9 cellular contexts compared by ENCODE assay signal in genomic region chr19:38656171-38656981, GRCh38. TPM values are rescaled to one million over a fixed set of nuclear protein-coding genes. Genes with fewer than 3 reads are reported as not detected.
DNase-seq lines count a peak whose midpoint lies in the region; ATAC-seq and FAIRE-seq lines count a peak whose summit lies in the region.
"Had no signal": no experiment of that assay in that cellular context is flagged by ENCODE, and none has a peak within 500 bp of the region (broad histone marks: within the 10 kb centered on the region; RNA-seq: fewer than 3 reads in every experiment).

No MANE protein-coding gene starts in this region.

- peaks cover 47 to 96% (median 72%) of the 10 kb centered on the region in 4 donors for H3K4me1 Mint-ChIP-seq in CD4-positive, CD25-positive, alpha-beta regulatory T cell
- H3K4me1 Mint-ChIP-seq in naive thymus-derived CD8-positive, alpha-beta T cell: peaks cover 18 to 85% (median 49%) of the 10 kb centered on the region in 4 donors

- FAIRE-seq in RCC 7860 (lab: Jason Lieb, UNC): peak; percentile 20

- peaks cover 0 to 1% (median 0%) of the 10 kb centered on the region in 7 donors for H3K9me3 Mint-ChIP-seq in CD4-positive, CD25-positive, alpha-beta regulatory T cell
- H3K9me3 Mint-ChIP-seq in naive thymus-derived CD8-positive, alpha-beta T cell: no peaks in the 10 kb centered on the region

- ATAC-seq in CD4-positive, CD25-positive, alpha-beta regulatory T cell (ENCODE audit: low read depth in 2 of 2): peak; percentile 38 to 43
- peak; percentile 94 to 100 for ATAC-seq in naive thymus-derived CD8-positive, alpha-beta T cell
- no peak for ATAC-seq in GM19395 (IDR thresholded peaks at IDR 0.05; ENCODE audit: unreplicated experiment)

- peak overlapping the region; percentile 69 to 90 (median 80) for H3K27ac Mint-ChIP-seq in CD4-positive, CD25-positive, alpha-beta regulatory T cell
- H3K27ac Mint-ChIP-seq in naive thymus-derived CD8-positive, alpha-beta T cell: peak overlapping the region in 7 of 10 donors; percentile 27 to 91 (median 57)

- H3K27ac ChIP-seq in CD4-positive, CD25-positive, alpha-beta regulatory T cell (ENCODE audit: insufficient read depth, low read length, poor library complexity, severe bottlenecking): peak overlapping the region; percentile 83

- H3K4me1 ChIP-seq in CD4-positive, CD25-positive, alpha-beta regulatory T cell (ENCODE audit: control insufficient read depth, insufficient read depth, low read length, poor library complexity, severe bottlenecking): peaks cover 84% of the 10 kb centered on the region

- no peaks in the 10 kb centered on the region for H3K27me3 ChIP-seq in CD4-positive, CD25-positive, alpha-beta regulatory T cell (ENCODE audit: control insufficient read depth, insufficient read depth, low read length)

- peak overlapping the region; percentile 64 to 79 (median 79) for H3K4me3 Mint-ChIP-seq in CD4-positive, CD25-positive, alpha-beta regulatory T cell
- H3K4me3 Mint-ChIP-seq in naive thymus-derived CD8-positive, alpha-beta T cell: peak overlapping the region; percentile 28 to 75 (median 65)

- peak; percentile 42 to 79 (median 71) for DNase-seq in CD4-positive, CD25-positive, alpha-beta regulatory T cell
- DNase-seq in RCC 7860 (ENCODE audit: low spot score) (peak; percentile 42), NCI-H524 treated with DMSO at 0.1 percent for 48 hours (lab: John Stamatoyannopoulos, UW) (no peak), NCI-H2081 (lab: John Stamatoyannopoulos, UW) (no peak), NCI-H1930 (lab: John Stamatoyannopoulos, UW) (no peak)
- peak; percentile 88 for DNase-seq in central memory CD4-positive, alpha-beta T cell
- DNase-seq in naive thymus-derived CD8-positive, alpha-beta T cell: peak in 8 of 10 donors; percentile 60 to 92 (median 76)

- H3K36me3 Mint-ChIP-seq in CD4-positive, CD25-positive, alpha-beta regulatory T cell: peaks cover 18% of the 10 kb centered on the region
- H3K36me3 Mint-ChIP-seq in naive thymus-derived CD8-positive, alpha-beta T cell: peaks cover 12 to 17% (median 12%) of the 10 kb centered on the region in 3 donors

- no peaks in the 10 kb centered on the region for H3K9me3 ChIP-seq in CD4-positive, CD25-positive, alpha-beta regulatory T cell (ENCODE audit: control insufficient read depth in 2 of 2, low read length in 2 of 2)

- peak overlapping the region; percentile 71 for H3K4me3 ChIP-seq in CD4-positive, CD25-positive, alpha-beta regulatory T cell (ENCODE audit: low read depth, low read length)

- peaks cover 5% of the 10 kb centered on the region for H3K27me3 Mint-ChIP-seq in CD4-positive, CD25-positive, alpha-beta regulatory T cell
- peaks cover 12 to 82% (median 47%) of the 10 kb centered on the region in 5 donors for H3K27me3 Mint-ChIP-seq in naive thymus-derived CD8-positive, alpha-beta T cell

- POLR2A ChIA-PET in naive thymus-derived CD8-positive, alpha-beta T cell (lab: Charles Lee): interaction anchor here (0.5 to 1.7 kb wide), 9 partner anchors 9 to 282 kb away, joined by 3 to 15 read pairs (median 4); partner anchors contain the start of genes ACTN4, EIF3K, HNRNPL and PSMD8

- H3K36me3 ChIP-seq in CD4-positive, CD25-positive, alpha-beta regulatory T cell (ENCODE audit: control insufficient read depth, insufficient read depth, low read length): peaks cover 6% of the 10 kb centered on the region

RNA-seq across cellular contexts. Expression of gene ACTN4, which starts 8.9 kb away (rescaled TPM):
- total RNA-seq in CD4-positive, CD25-positive, alpha-beta regulatory T cell: 323 TPM
- 10 to 100 TPM; 11.2 to 22.2 (median 15.7) TPM for polyA plus RNA-seq in CD4-positive, CD25-positive, alpha-beta regulatory T cell
- 10 to 100 TPM; 52.9 to 57.6 TPM for total RNA-seq in naive thymus-derived CD8-positive, alpha-beta T cell
- 1 to 10 TPM; 3.2 to 8.5 (median 4.8) TPM for polyA plus RNA-seq in naive thymus-derived CD8-positive, alpha-beta T cell

RNA-seq across cellular contexts. Expression of gene EIF3K, which starts 37.4 kb away (rescaled TPM):
- total RNA-seq in CD4-positive, CD25-positive, alpha-beta regulatory T cell: 319 TPM
- 100 to 1,000 TPM; 429 to 508 (median 476) TPM for polyA plus RNA-seq in CD4-positive, CD25-positive, alpha-beta regulatory T cell
- 100 to 1,000 TPM; 335 to 346 TPM for total RNA-seq in naive thymus-derived CD8-positive, alpha-beta T cell
- 100 to 1,000 TPM; 400 to 435 (median 432) TPM for polyA plus RNA-seq in naive thymus-derived CD8-positive, alpha-beta T cell

RNA-seq across cellular contexts. Expression of gene MAP4K1, which starts 38.6 kb away (rescaled TPM):
- total RNA-seq in CD4-positive, CD25-positive, alpha-beta regulatory T cell: 310 TPM
- polyA plus RNA-seq in CD4-positive, CD25-positive, alpha-beta regulatory T cell: 100 to 1,000 TPM; 117 to 164 (median 140) TPM
- total RNA-seq in naive thymus-derived CD8-positive, alpha-beta T cell: 100 to 1,000 TPM; 221 to 228 TPM
- polyA plus RNA-seq in naive thymus-derived CD8-positive, alpha-beta T cell: 100 to 1,000 TPM in 2 of 3 donors, 10 to 100 TPM in 1; 85.0 to 113 (median 113) TPM
- total RNA-seq: glomerular endothelial cell had no signal

Comparison
In these comparisons a context has a peak if more than half of its experiments do, and no peak if none do; other contexts are left out.
1. DNase-seq: peak in CD4-positive, CD25-positive, alpha-beta regulatory T cell (3 of 3), RCC 7860 (single experiment), central memory CD4-positive, alpha-beta T cell (single experiment) and naive thymus-derived CD8-positive, alpha-beta T cell (8 of 10); none in NCI-H524 treated with DMSO at 0.1 percent for 48 hours (single experiment), NCI-H2081 (0 of 2) and NCI-H1930 (0 of 2).